ENCODE assay signal across 1 cellular context in genomic region chr15:59991919-59992318, GRCh38.
TF ChIP-seq lines count a peak whose summit lies in the region.

No MANE protein-coding gene starts in this region.

TF ChIP-seq in H1, 55 proteins besides CTCF, POLR2A, EP300 and RAD21 (continued from another document):
- TF ChIP-seq CHD7 (IDR thresholded peaks at IDR 0.05; ENCODE audit: insufficient replicate concordance, low read length), result no peak
- no peak for TF ChIP-seq SAP30 (IDR thresholded peaks at IDR 0.05; ENCODE audit: insufficient read depth, insufficient replicate concordance, low read length)
- TF ChIP-seq MAFK (IDR thresholded peaks at IDR 0.05; ENCODE audit: low read depth, low read length), result no peak
